Comparison of ENCODE assay signal across 12 cellular contexts in the genomic region with DNA sequence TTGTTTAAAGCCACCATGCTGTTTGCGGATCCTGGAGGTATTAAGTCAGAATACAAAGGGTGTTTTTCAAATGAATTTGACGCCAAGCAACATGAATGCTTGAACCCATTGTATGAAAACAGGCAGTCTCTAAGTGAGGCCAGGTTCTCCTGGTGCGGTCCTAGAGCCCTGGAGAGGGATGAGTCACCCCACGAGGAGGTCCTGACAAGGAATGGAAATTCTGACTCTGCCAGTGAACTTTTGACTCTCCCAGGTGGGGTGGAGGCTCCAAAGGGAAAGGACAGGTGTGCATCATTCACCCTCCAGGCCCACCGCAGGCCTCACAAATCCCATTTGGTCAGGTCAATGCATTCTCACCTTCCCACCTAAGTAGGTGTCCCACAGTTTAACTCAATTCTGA. TPM values are rescaled to one million over a fixed set of nuclear protein-coding genes. Genes with fewer than 3 reads are reported as not detected.
DNase-seq lines count a peak whose midpoint lies in the region; ATAC-seq and TF ChIP-seq lines count a peak whose summit lies in the region.
"Had no signal": no experiment of that assay in that cellular context is flagged by ENCODE, and none has a peak within 500 bp of the region (broad histone marks: within the 10 kb centered on the region; RNA-seq: fewer than 3 reads in every experiment).

No MANE protein-coding gene starts in this region.

- H3K4me3 ChIP-seq in lung (no peak overlapping the region), MG63 (no peak overlapping the region), A673 (ENCODE audit: low read depth, low read length, poor library complexity, severe bottlenecking) (no peak overlapping the region)
- H3K4me3 ChIP-seq: BLaER1 had no signal

- ATAC-seq in lung (ENCODE audit: insufficient read depth, low FRiP score) (no peak), GM18858 (IDR thresholded peaks at IDR 0.05; ENCODE audit: unreplicated experiment) (no peak)
- ATAC-seq: Right ventricle myocardium inferior had no signal

- WGBS in lung, 2 donors = 66 to 77% methylated on average over 5 of the region's 5 CpGs

- POLR2A ChIA-PET in A673 (lab: Charles Lee; ENCODE audit: low non-redundant PET) = no interaction called here

- TF ChIP-seq CTCF in lung (IDR thresholded peaks at IDR 0.05; ENCODE audit: control extremely low read depth, extremely low read depth) (no peak), A673 (conservative IDR thresholded peaks at IDR 0.05; ENCODE audit: low read depth, low read length) (no peak)

- intact Hi-C loops in A673 (cut with micrococcal nuclease; ENCODE audit: unreplicated experiment) = no loop called here

- H3K4me1 ChIP-seq in lung (ENCODE audit: control insufficient read depth in 2 of 2, insufficient read depth in 2 of 2, low read length in 2 of 2) = peaks cover 0 to 1% of the 10 kb centered on the region in 2 donors
- peaks cover 29% of the 10 kb centered on the region for H3K4me1 ChIP-seq in A673 (ENCODE audit: insufficient read depth, low read length, poor library complexity, severe bottlenecking)

- DNase-seq in stimulated activated naive CD4-positive, alpha-beta T cell treated with Interleukin-2 at 50 U/mL for 16 hours (lab: John Stamatoyannopoulos, UW) = peak; percentile 16
- DNase-seq in stimulated activated naive CD4-positive, alpha-beta T cell (lab: John Stamatoyannopoulos, UW) = no peak
- DNase-seq in lung (ENCODE audit: low spot score) = peak; percentile 59
- DNase-seq in MG63 = no peak
- no peak for DNase-seq in NCI-H2171 (lab: John Stamatoyannopoulos, UW)
- DNase-seq in A673 (ENCODE audit: low spot score) = no peak

- H3K27me3 ChIP-seq in lung (ENCODE audit: control insufficient read depth, insufficient read depth) (no peaks in the 10 kb centered on the region), MG63 (no peaks in the 10 kb centered on the region), A673 (replicated peaks; ENCODE audit: insufficient read depth, low read depth, low read length, poor library complexity) (no peaks in the 10 kb centered on the region)
- H3K27me3 ChIP-seq: BLaER1, neutrophil had no signal

- H3K9me3 ChIP-seq in lung (ENCODE audit: control insufficient read depth in 2 of 2, insufficient read depth in 1 of 2, low read length in 1 of 2) = no peaks in the 10 kb centered on the region
- no peaks in the 10 kb centered on the region for H3K9me3 ChIP-seq in MG63
- H3K9me3 ChIP-seq in A673 (ENCODE audit: low read depth, low read length, poor library complexity, severe bottlenecking) = no peaks in the 10 kb centered on the region
- H3K9me3 ChIP-seq: BLaER1, neutrophil had no signal

- H3K27ac ChIP-seq in angular gyrus (ENCODE audit: low read depth, low read length) = peak overlapping the region; percentile 57
- H3K27ac ChIP-seq in lung (ENCODE audit: low read depth in 1 of 2, low read length in 1 of 2) = no peak overlapping the region
- H3K27ac ChIP-seq in A673 (ENCODE audit: low read depth, low read length, poor library complexity, severe bottlenecking) = no peak overlapping the region
- H3K27ac ChIP-seq: BLaER1, coronary artery, neutrophil had no signal

- CTCF ChIA-PET in A673 (lab: Charles Lee) = no interaction called here

- no TSS peak for BruUV-seq in A673 (replicated peaks; lab: Mats Ljungman, UMichigan)

- H3K36me3 ChIP-seq in lung (ENCODE audit: control insufficient read depth in 2 of 2, insufficient read depth in 2 of 2, low read length in 2 of 2) = no peaks in the 10 kb centered on the region
- H3K36me3 ChIP-seq in MG63 = no peaks in the 10 kb centered on the region
- H3K36me3 ChIP-seq in A673 (ENCODE audit: insufficient read depth, low read length, poor library complexity, severe bottlenecking) = no peaks in the 10 kb centered on the region
- H3K36me3 ChIP-seq: BLaER1, neutrophil had no signal

RNA-seq across cellular contexts. Expression of a gene that starts 1.5 kb away (rescaled TPM):
- 10 to 100 TPM; 65.0 to 74.0 TPM for total RNA-seq in lung
- polyA plus RNA-seq in lung = 10 to 100 TPM in 1 of 2 donors, 1 to 10 TPM in 1; 9.1 to 11.2 TPM
- 7.0 and 10.5 TPM in 2 replicates for total RNA-seq in MG63 (2014; rRNA removed; shearing (Covaris generic); ENCODE audit: low replicate concordance)
- 93.2 and 107 TPM in 2 replicates for total RNA-seq in A673 (2021)

Comparison
In these comparisons a context has a peak if more than half of its experiments do, and no peak if none do; other contexts are left out.
1. DNase-seq: peak in stimulated activated naive CD4-positive, alpha-beta T cell treated with Interleukin-2 at 50 U/mL for 16 hours (single experiment) and lung (single experiment); none in stimulated activated naive CD4-positive, alpha-beta T cell (0 of 6), MG63 (single experiment), NCI-H2171 (single experiment) and A673 (single experiment).